15 cellular contexts compared by ENCODE assay signal in genomic region chr3:16898595-16899395, GRCh38. TPM values are rescaled to one million over a fixed set of nuclear protein-coding genes. Genes with fewer than 3 reads are reported as not detected.
DNase-seq lines count a peak whose midpoint lies in the region; ATAC-seq, FAIRE-seq and TF ChIP-seq lines count a peak whose summit lies in the region.
"Had no signal": no experiment of that assay in that cellular context is flagged by ENCODE, and none has a peak within 500 bp of the region (broad histone marks: within the 10 kb centered on the region; RNA-seq: fewer than 3 reads in every experiment).

No MANE protein-coding gene starts in this region.

- H3K27me3 ChIP-seq in BE2C: no peaks in the 10 kb centered on the region
- H3K27me3 ChIP-seq in adrenal gland: no peaks in the 10 kb centered on the region
- H3K27me3 ChIP-seq: SJCRH30 had no signal

- 85 to 91% (median 87%) methylated on average over 7 of the region's 7 CpGs for WGBS in adrenal gland, 4 donors

- no peak for ATAC-seq in central memory CD8-positive, alpha-beta T cell (replicated peaks; ENCODE audit: extremely low read depth, poor library complexity, severe bottlenecking)
- peak in 1 of 2 donors; percentile 54 for ATAC-seq in natural killer cell treated with Interleukin-12 subunit alpha and Interleukin-12 subunit beta and Interleukin-15 and Interleukin-18, amount 100 ng/mL, for 72 hours

- H3K4me1 ChIP-seq in BE2C: no peaks in the 10 kb centered on the region; the same call in 1 of the 2 replicates
- peaks cover 14 to 53% of the 10 kb centered on the region in 2 donors for H3K4me1 ChIP-seq in adrenal gland (replicated peaks in 1 of 2)
- H3K4me1 ChIP-seq: SJCRH30 had no signal

- H3K36me3 Mint-ChIP-seq in central memory CD8-positive, alpha-beta T cell (ENCODE audit: insufficient read depth): peaks cover 10% of the 10 kb centered on the region
- no peaks in the 10 kb centered on the region for H3K36me3 Mint-ChIP-seq in natural killer cell treated with Interleukin-12 subunit alpha and Interleukin-12 subunit beta and Interleukin-15 and Interleukin-18, amount 100 ng/mL, for 72 hours

- DNase-seq in BE2C: peak; percentile 64
- DNase-seq in GM12891 (ENCODE audit: insufficient read length, low spot score): no peak
- no peak for DNase-seq in central memory CD8-positive, alpha-beta T cell (ENCODE audit: low spot score in 2 of 2)
- no peak for DNase-seq in natural killer cell treated with Interleukin-12 subunit alpha and Interleukin-12 subunit beta and Interleukin-15 and Interleukin-18, amount 100 ng/mL, for 72 hours (ENCODE audit: low spot score)
- DNase-seq in H4 (ENCODE audit: low spot score): no peak
- no peak for DNase-seq in adrenal gland
- DNase-seq in RCC 7860 (ENCODE audit: low spot score): no peak
- no peak for DNase-seq in islet precursor cell
- DNase-seq: AML-193; DMS79 treated with DMSO at 0.1 percent for 48 hours; foreskin melanocyte; MM.1S; SJCRH30; stimulated activated CD4-positive, alpha-beta T cell treated with anti-CD3 and anti-CD28 coated beads, Interleukin-1b, Interleukin-23, amount 100 ng/mL, for 48 hours; WERI-Rb-1 had no signal

- no peak overlapping the region for H3K27ac ChIP-seq in adrenal gland
- H3K27ac ChIP-seq: SJCRH30, WERI-Rb-1 had no signal

- peak overlapping the region; percentile 24 for H3K4me3 Mint-ChIP-seq in central memory CD8-positive, alpha-beta T cell
- H3K4me3 Mint-ChIP-seq in natural killer cell treated with Interleukin-12 subunit alpha and Interleukin-12 subunit beta and Interleukin-15 and Interleukin-18, amount 100 ng/mL, for 72 hours: no peak overlapping the region

- TF ChIP-seq CTCF in BE2C (IDR thresholded peaks at IDR 0.05; ENCODE audit: low read depth, low read length): no peak
- TF ChIP-seq CTCF in adrenal gland (IDR thresholded peaks at IDR 0.05): no peak

- H3K27me3 Mint-ChIP-seq in central memory CD8-positive, alpha-beta T cell: no peaks in the 10 kb centered on the region
- H3K27me3 Mint-ChIP-seq in natural killer cell treated with Interleukin-12 subunit alpha and Interleukin-12 subunit beta and Interleukin-15 and Interleukin-18, amount 100 ng/mL, for 72 hours: no peaks in the 10 kb centered on the region

- H3K9me3 Mint-ChIP-seq in central memory CD8-positive, alpha-beta T cell: no peaks in the 10 kb centered on the region
- no peaks in the 10 kb centered on the region for H3K9me3 Mint-ChIP-seq in natural killer cell treated with Interleukin-12 subunit alpha and Interleukin-12 subunit beta and Interleukin-15 and Interleukin-18, amount 100 ng/mL, for 72 hours

- TF ChIP-seq POLR2A in GM12891 (IDR thresholded peaks at IDR 0.05; ENCODE audit: low read depth, low read length) (no peak), adrenal gland (IDR thresholded peaks at IDR 0.05) (no peak)

- peaks cover 86% of the 10 kb centered on the region for H3K4me1 Mint-ChIP-seq in central memory CD8-positive, alpha-beta T cell
- peaks cover 80 to 85% of the 10 kb centered on the region in 2 donors for H3K4me1 Mint-ChIP-seq in natural killer cell treated with Interleukin-12 subunit alpha and Interleukin-12 subunit beta and Interleukin-15 and Interleukin-18, amount 100 ng/mL, for 72 hours (ENCODE audit: low read depth in 2 of 2)

- H3K36me3 ChIP-seq in BE2C (no peaks in the 10 kb centered on the region), adrenal gland (replicated peaks in 1 of 2) (no peaks in the 10 kb centered on the region)
- H3K36me3 ChIP-seq: SJCRH30, WERI-Rb-1 had no signal

- intact Hi-C loops in adrenal gland (cut with DNase I): no loop called here

- peak overlapping the region; percentile 74 for H3K27ac Mint-ChIP-seq in central memory CD8-positive, alpha-beta T cell (ENCODE audit: low read depth)
- peak overlapping the region; percentile 21 to 76 for H3K27ac Mint-ChIP-seq in natural killer cell treated with Interleukin-12 subunit alpha and Interleukin-12 subunit beta and Interleukin-15 and Interleukin-18, amount 100 ng/mL, for 72 hours

- H3K9me3 ChIP-seq in BE2C (no peaks in the 10 kb centered on the region), adrenal gland (replicated peaks in 1 of 3) (no peaks in the 10 kb centered on the region)
- H3K9me3 ChIP-seq: SJCRH30 had no signal

- H3K4me3 ChIP-seq in BE2C (ENCODE audit: low read depth, low read length): no peak overlapping the region
- H3K4me3 ChIP-seq in adrenal gland: no peak overlapping the region
- H3K4me3 ChIP-seq: SJCRH30 had no signal

- FAIRE-seq in GM12891 (lab: Jason Lieb, UNC): peak; percentile 28
- no peak for FAIRE-seq in RCC 7860 (lab: Jason Lieb, UNC)

TF ChIP-seq in GM12891, 5 proteins besides CTCF, POLR2A, EP300 and RAD21:
- TF ChIP-seq POLR2AphosphoS5 (IDR thresholded peaks at IDR 0.05; ENCODE audit: low read depth, low read length): no peak
- no peak for TF ChIP-seq POU2F2 (IDR thresholded peaks at IDR 0.05; ENCODE audit: low read depth, low read length)
- no peak for TF ChIP-seq TAF1 (IDR thresholded peaks at IDR 0.05; ENCODE audit: low read depth, low read length)
- TF ChIP-seq PAX5 (IDR thresholded peaks at IDR 0.05; ENCODE audit: insufficient read depth, low read length, severe bottlenecking): no peak

RNA-seq across cellular contexts. Expression of gene PLCL2, which starts 14.0 kb away (rescaled TPM):
- 0.34 TPM for polyA plus RNA-seq in BE2C (2012; ENCODE audit: insufficient read depth, insufficient read length, low read depth)
- polyA plus RNA-seq in GM12891 (2012; ENCODE audit: low read depth, missing spikeins): 22.3 TPM
- total RNA-seq in natural killer cell treated with Interleukin-12 subunit alpha and Interleukin-12 subunit beta and Interleukin-15 and Interleukin-18, amount 100 ng/mL, for 72 hours: 10 to 100 TPM; 12.5 to 17.2 TPM
- total RNA-seq in H4 (2014; rRNA removed; shearing (Covaris generic)): 5.8 and 5.9 TPM in 2 replicates
- total RNA-seq in adrenal gland: 10 to 100 TPM; 10.9 to 39.6 (median 32.1) TPM
- 10 to 100 TPM in 1 of 3 donors, 1 to 10 TPM in 2; 4.5 to 25.9 (median 7.1) TPM for polyA plus RNA-seq in adrenal gland
